ENCODE assay signal across 17 cellular contexts in the genomic region with DNA sequence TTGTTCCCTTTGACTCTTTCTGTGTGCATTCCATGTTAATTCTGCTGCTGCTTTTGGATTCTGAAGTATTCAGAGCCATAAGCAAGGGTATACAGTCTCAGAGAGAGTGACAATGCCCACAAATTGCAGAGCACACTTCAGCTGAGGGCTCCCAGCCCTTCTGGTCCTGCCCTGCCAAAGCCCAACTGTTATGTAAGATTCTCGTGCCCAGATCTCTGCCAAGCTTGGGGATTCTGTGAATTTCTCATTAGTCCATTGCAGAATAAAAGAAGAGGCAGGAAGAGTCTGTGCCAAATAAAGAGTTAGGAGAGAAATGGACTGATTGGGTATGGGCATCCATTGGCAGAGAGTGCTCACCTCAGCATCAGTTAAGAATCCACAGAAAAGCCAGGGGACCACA.
DNase-seq lines count a peak whose midpoint lies in the region; ATAC-seq and TF ChIP-seq lines count a peak whose summit lies in the region.
"Had no signal": no experiment of that assay in that cellular context is flagged by ENCODE, and none has a peak within 500 bp of the region (broad histone marks: within the 10 kb centered on the region; RNA-seq: fewer than 3 reads in every experiment).

No MANE protein-coding gene starts in this region.

- H3K36me3 ChIP-seq in OCI-LY3 (replicated peaks; ENCODE audit: low read depth, low read length) (no peaks in the 10 kb centered on the region), upper lobe of right lung (no peaks in the 10 kb centered on the region)

- H3K79me2 ChIP-seq in OCI-LY3 (ENCODE audit: low read length) = no peaks in the 10 kb centered on the region

- peaks cover 23% of the 10 kb centered on the region for H3K4me1 ChIP-seq in OCI-LY3 (ENCODE audit: low read length)
- H3K4me1 ChIP-seq in upper lobe of right lung = no peaks in the 10 kb centered on the region

- 0 out of 2 replicates have a peak overlapping the region, but pooled peaks have one; percentile 72 for H3K4me2 ChIP-seq in OCI-LY3 (ENCODE audit: low read length)
- H3K4me2 ChIP-seq: KMS-11 had no signal

- H3K9me3 ChIP-seq in OCI-LY3 (ENCODE audit: insufficient read depth, low read length) (no peaks in the 10 kb centered on the region), upper lobe of right lung (no peaks in the 10 kb centered on the region)

- no peaks in the 10 kb centered on the region for H3K36me3 Mint-ChIP-seq in effector memory CD8-positive, alpha-beta T cell (ENCODE audit: insufficient read depth)
- H3K36me3 Mint-ChIP-seq: CD4-positive, alpha-beta memory T cell had no signal

- intact Hi-C loops in upper lobe of right lung (cut with DNase I) = no loop called here

- H2AFZ ChIP-seq in OCI-LY3 (ENCODE audit: low read depth, low read length) = peak overlapping the region; percentile 67

- H3K27me3 Mint-ChIP-seq in effector memory CD8-positive, alpha-beta T cell = no peaks in the 10 kb centered on the region

- peak; percentile 28 for ATAC-seq in upper lobe of right lung
- no peak for ATAC-seq in effector memory CD8-positive, alpha-beta T cell (replicated peaks)
- no peak for ATAC-seq in GM19328 (IDR thresholded peaks at IDR 0.05; ENCODE audit: unreplicated experiment)

- H3K27ac ChIP-seq in OCI-LY3 (ENCODE audit: low read length) (no peak overlapping the region), upper lobe of right lung (no peak overlapping the region)
- H3K27ac ChIP-seq: KMS-11, SK-N-MC had no signal

- DNase-seq in cerebellum (ENCODE audit: low spot score) = peak; percentile 8
- peak; percentile 56 for DNase-seq in midbrain (lab: John Stamatoyannopoulos, UW)
- DNase-seq in upper lobe of right lung = no peak
- no peak for DNase-seq in effector memory CD8-positive, alpha-beta T cell
- DNase-seq in NCI-H2171 treated with DMSO at 0.1 percent for 48 hours (lab: John Stamatoyannopoulos, UW) = no peak
- DNase-seq: Calu3; CD4-positive, alpha-beta memory T cell; GF-D8; NCI-H1048; NCI-H1436 treated with DMSO at 0.1 percent for 48 hours; NCI-H2029 treated with DMSO at 0.1 percent for 48 hours; NCI-H524 had no signal

- no peaks in the 10 kb centered on the region for H4K20me1 ChIP-seq in OCI-LY3 (ENCODE audit: insufficient read depth, low read length)

- TF ChIP-seq CTCF in OCI-LY3 (IDR thresholded peaks at IDR 0.05; ENCODE audit: low read depth, low read length) (no peak), upper lobe of right lung (IDR thresholded peaks at IDR 0.05) (no peak)

- H3K9ac ChIP-seq in OCI-LY3 (ENCODE audit: low read length) = no peak overlapping the region
- H3K9ac ChIP-seq: KMS-11 had no signal

- no peaks in the 10 kb centered on the region for H3K9me3 Mint-ChIP-seq in effector memory CD8-positive, alpha-beta T cell
- H3K9me3 Mint-ChIP-seq: CD4-positive, alpha-beta memory T cell had no signal

- H3K4me3 ChIP-seq in OCI-LY3 (ENCODE audit: low read length) (no peak overlapping the region), upper lobe of right lung (no peak overlapping the region)
- H3K4me3 ChIP-seq: SK-N-MC had no signal

- H3K27me3 ChIP-seq in OCI-LY3 (ENCODE audit: low read depth, low read length) (no peaks in the 10 kb centered on the region), upper lobe of right lung (no peaks in the 10 kb centered on the region)

- H3K4me3 Mint-ChIP-seq in effector memory CD8-positive, alpha-beta T cell = no peak overlapping the region
- H3K4me3 Mint-ChIP-seq: B cell; CD4-positive, alpha-beta memory T cell had no signal

- no peaks in the 10 kb centered on the region for H3K4me1 Mint-ChIP-seq in effector memory CD8-positive, alpha-beta T cell (ENCODE audit: low read depth in 2 of 2)
- H3K4me1 Mint-ChIP-seq: B cell; CD4-positive, alpha-beta memory T cell had no signal

- no peak overlapping the region for H3K27ac Mint-ChIP-seq in effector memory CD8-positive, alpha-beta T cell
- H3K27ac Mint-ChIP-seq: B cell; CD4-positive, alpha-beta memory T cell had no signal

Comparison
In these comparisons a context has a peak if more than half of its experiments do, and no peak if none do; other contexts are left out.
1. DNase-seq: peak in cerebellum (single experiment) and midbrain (single experiment); none in upper lobe of right lung (single experiment), effector memory CD8-positive, alpha-beta T cell (0 of 3) and NCI-H2171 treated with DMSO at 0.1 percent for 48 hours (single experiment).